In the genomic region with DNA sequence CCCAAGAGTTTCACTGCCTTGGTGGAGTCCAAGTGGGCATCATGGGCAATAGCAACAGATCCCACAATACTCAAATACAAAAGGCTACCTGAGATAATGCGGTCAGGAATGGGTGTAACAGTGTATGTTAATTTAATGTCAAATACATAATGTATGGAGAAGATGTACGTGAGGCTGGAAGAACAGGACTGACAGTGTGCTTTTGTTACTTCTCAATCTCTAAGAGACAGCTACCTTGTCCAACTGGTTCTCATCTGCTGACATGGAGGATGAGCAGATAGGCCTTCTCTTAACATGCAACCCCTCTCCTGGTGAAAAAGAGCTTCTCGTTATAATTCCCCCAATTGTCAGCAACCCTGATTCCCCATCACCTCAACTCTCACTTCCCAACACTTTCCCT, we compare ENCODE assay signal across 30 cellular contexts.
"Had no signal": no experiment of that assay in that cellular context is flagged by ENCODE, and none has a peak within 500 bp of the region (broad histone marks: within the 10 kb centered on the region; RNA-seq: fewer than 3 reads in every experiment).

No MANE protein-coding gene starts in this region.

- H3K36me3 Mint-ChIP-seq: natural killer cell treated with Interleukin-12 subunit alpha and Interleukin-12 subunit beta and Interleukin-15 and Interleukin-18, amount 100 ng/mL, for 72 hours had no signal

- H3K4me3 ChIP-seq: gastrocnemius medialis, left lung, lower lobe of right lung, mucosa of descending colon, prostate gland, skin epidermis, testis, transverse colon, vagina had no signal

- FAIRE-seq: endometrium, islet of Langerhans had no signal

- H3K27me3 Mint-ChIP-seq: dendritic cell treated with granulocyte-macrophage colony-stimulating factor and Interleukin-4, amounts not matched to agents 40 ng/mL and 50 ng/mL, for 4 days; natural killer cell treated with Interleukin-12 subunit alpha and Interleukin-12 subunit beta and Interleukin-15 and Interleukin-18, amount 100 ng/mL, for 72 hours; stimulated activated naive B cell treated with anti-CD40 and anti-IgM and Interleukin-4, amounts not matched to agents 10 μg/mL and 1 μg/mL and 100 μg/mL, for 72 hours had no signal

- H3K27ac ChIP-seq: gastrocnemius medialis, left lung, lower lobe of right lung, prostate gland, testis, transverse colon, vagina had no signal

- ATAC-seq: gastrocnemius medialis; left lung; lower lobe of right lung; mucosa of descending colon; natural killer cell treated with Interleukin-12 subunit alpha and Interleukin-12 subunit beta and Interleukin-15 and Interleukin-18, amount 100 ng/mL, for 72 hours; sciatic nerve; stimulated activated naive B cell treated with anti-CD40 and anti-IgM and Interleukin-4, amounts not matched to agents 10 μg/mL and 1 μg/mL and 100 μg/mL, for 72 hours had no signal

- H3K9me3 Mint-ChIP-seq: activated naive CD4-positive, alpha-beta T cell treated with anti-CD3 and anti-CD28 coated beads for 36 hours; activated T-helper 1 cell treated with anti-CD3 and anti-CD28 coated beads, Interleukin-12 subunit alpha, Interleukin-12 subunit beta, Interleukin-2, Interleukin-4 antibody, amounts not matched to agents 30 ng/mL and 10 ng/mL and 1 ng/mL, durations not matched to agents 14 hours and 24 hours and 36 hours; dendritic cell treated with granulocyte-macrophage colony-stimulating factor and Interleukin-4, amounts not matched to agents 40 ng/mL and 50 ng/mL, for 4 days; natural killer cell treated with Interleukin-12 subunit alpha and Interleukin-12 subunit beta and Interleukin-15 and Interleukin-18, amount 100 ng/mL, for 72 hours; stimulated activated naive B cell treated with anti-CD40 and anti-IgM and Interleukin-4, amounts not matched to agents 10 μg/mL and 1 μg/mL and 100 μg/mL, for 72 hours had no signal

- DNase-seq: activated CD4-positive, alpha-beta T cell treated with anti-CD3 and anti-CD28 coated beads for 4 hours; activated CD4-positive, alpha-beta T cell treated with anti-CD3 and anti-CD28 coated beads, Interleukin-2, amount 50 U/mL, for 4 hours; activated CD8-positive, alpha-beta memory T cell treated with anti-CD3 and anti-CD28 coated beads, Interleukin-2, amount 50 U/mL, for 4 hours; activated effector memory CD4-positive, alpha-beta T cell treated with anti-CD3 and anti-CD28 coated beads, Interleukin-2, amount 50 U/mL, for 16 hours; activated naive CD4-positive, alpha-beta T cell treated with anti-CD3 and anti-CD28 coated beads for 36 hours; activated T-cell treated with anti-CD3 and anti-CD28 coated beads, Interleukin-2, amount 50 U/mL, for 1 hour; amniotic stem cell; central memory CD4-positive, alpha-beta T cell; effector CD4-positive, alpha-beta T cell; gastrocnemius medialis; glutamatergic neuron; left lung; lower lobe of right lung; mesenchymal stem cell; mucosa of descending colon; retina; stimulated activated CD4-positive, alpha-beta T cell treated with anti-CD3 and anti-CD28 coated beads, Interleukin-4, amount 100 ng/mL, for 4 hours; stimulated activated CD8-positive, alpha-beta memory T cell treated with anti-CD3 and anti-CD28 coated beads, Interleukin-4, amount 100 ng/mL, for 48 hours; stimulated activated naive B cell treated with anti-CD40 and anti-IgM and Interleukin-4, amounts not matched to agents 10 μg/mL and 1 μg/mL and 100 μg/mL, for 72 hours; testis; transverse colon had no signal

- H3K4me3 Mint-ChIP-seq: activated naive CD4-positive, alpha-beta T cell treated with anti-CD3 and anti-CD28 coated beads for 36 hours; activated T-helper 1 cell treated with anti-CD3 and anti-CD28 coated beads, Interleukin-12 subunit alpha, Interleukin-12 subunit beta, Interleukin-2, Interleukin-4 antibody, amounts not matched to agents 30 ng/mL and 10 ng/mL and 1 ng/mL, durations not matched to agents 14 hours and 24 hours and 36 hours; dendritic cell treated with granulocyte-macrophage colony-stimulating factor and Interleukin-4, amounts not matched to agents 40 ng/mL and 50 ng/mL, for 4 days; natural killer cell treated with Interleukin-12 subunit alpha and Interleukin-12 subunit beta and Interleukin-15 and Interleukin-18, amount 100 ng/mL, for 72 hours; stimulated activated naive B cell treated with anti-CD40 and anti-IgM and Interleukin-4, amounts not matched to agents 10 μg/mL and 1 μg/mL and 100 μg/mL, for 72 hours had no signal

- H3K27ac Mint-ChIP-seq: activated naive CD4-positive, alpha-beta T cell treated with anti-CD3 and anti-CD28 coated beads for 36 hours; activated T-helper 1 cell treated with anti-CD3 and anti-CD28 coated beads, Interleukin-12 subunit alpha, Interleukin-12 subunit beta, Interleukin-2, Interleukin-4 antibody, amounts not matched to agents 30 ng/mL and 10 ng/mL and 1 ng/mL, durations not matched to agents 14 hours and 24 hours and 36 hours; dendritic cell treated with granulocyte-macrophage colony-stimulating factor and Interleukin-4, amounts not matched to agents 40 ng/mL and 50 ng/mL, for 4 days; natural killer cell treated with Interleukin-12 subunit alpha and Interleukin-12 subunit beta and Interleukin-15 and Interleukin-18, amount 100 ng/mL, for 72 hours; stimulated activated naive B cell treated with anti-CD40 and anti-IgM and Interleukin-4, amounts not matched to agents 10 μg/mL and 1 μg/mL and 100 μg/mL, for 72 hours had no signal
